ENCODE assay signal across 34 cellular contexts in genomic region chr14:94595912-94596311, GRCh38. TPM values are rescaled to one million over a fixed set of nuclear protein-coding genes. Genes with fewer than 3 reads are reported as not detected.
"Had no signal": no experiment of that assay in that cellular context is flagged by ENCODE, and none has a peak within 500 bp of the region (broad histone marks: within the 10 kb centered on the region; RNA-seq: fewer than 3 reads in every experiment).

No MANE protein-coding gene starts in this region.

- H3K9me3 ChIP-seq: gastrocnemius medialis, lower lobe of right lung, psoas muscle, suprapubic skin, vagina had no signal

- H3K4me3 ChIP-seq: dorsolateral prefrontal cortex, gastrocnemius medialis, lower lobe of right lung, psoas muscle, smooth muscle cell, suprapubic skin, vagina had no signal

- H3K27ac ChIP-seq: epithelial cell of prostate, lower lobe of right lung, psoas muscle, suprapubic skin, vagina had no signal

- ATAC-seq: esophagus mucosa; lower lobe of right lung; naive thymus-derived CD8-positive, alpha-beta T cell; psoas muscle; sciatic nerve; stimulated activated naive CD8-positive, alpha-beta T cell treated with anti-CD3 and anti-CD28 coated beads, Interleukin-15, amount 100 ng/mL, for 72 hours had no signal

- DNase-seq: dorsolateral prefrontal cortex; effector CD4-positive, alpha-beta T cell; endodermal cell; foreskin fibroblast; gastrocnemius medialis; head of caudate nucleus; hypothalamus; immature natural killer cell; islet precursor cell; kidney glomerular epithelial cell; lower lobe of right lung; nephron progenitor cell; nucleus accumbens; psoas muscle; stimulated activated CD4-positive, alpha-beta T cell treated with anti-CD3 and anti-CD28 coated beads, Interleukin-12 subunit alpha, Interleukin-12 subunit beta, amount 100 ng/mL, for 4 hours; stimulated activated CD4-positive, alpha-beta T cell treated with anti-CD3 and anti-CD28 coated beads, Interleukin-1b, Interleukin-23, amount 100 ng/mL, for 48 hours; stimulated activated CD4-positive, alpha-beta T cell treated with anti-CD3 and anti-CD28 coated beads, Interleukin-4, amount 100 ng/mL, for 1 hour; stimulated activated CD8-positive, alpha-beta memory T cell treated with anti-CD3 and anti-CD28 coated beads, Interleukin-4, amount 100 ng/mL, for 48 hours; stimulated activated naive CD4-positive, alpha-beta T cell; stimulated activated naive CD8-positive, alpha-beta T cell treated with anti-CD3 and anti-CD28 coated beads, Interleukin-15, amount 100 ng/mL, for 72 hours; trophoblast cell had no signal

- H3K27me3 ChIP-seq: dorsolateral prefrontal cortex, gastrocnemius medialis, suprapubic skin, vagina had no signal

RNA-seq across cellular contexts. Expression of gene SERPINA5, which starts 14.7 kb away (rescaled TPM):
- total RNA-seq: myocyte; naive thymus-derived CD8-positive, alpha-beta T cell had no signal
- polyA plus RNA-seq: immature natural killer cell; naive thymus-derived CD8-positive, alpha-beta T cell had no signal

RNA-seq across cellular contexts. Expression of gene SERPINA3, which starts 16.3 kb away (rescaled TPM):
- total RNA-seq: naive thymus-derived CD8-positive, alpha-beta T cell had no signal
- polyA plus RNA-seq: immature natural killer cell; naive thymus-derived CD8-positive, alpha-beta T cell had no signal

RNA-seq across cellular contexts. Expression of gene SERPINA4, which starts 34.7 kb away (rescaled TPM):
- total RNA-seq: cerebellum; dorsolateral prefrontal cortex; endodermal cell; esophagus mucosa; glomerular endothelial cell; lower lobe of right lung; mesenteric fat pad; myocyte; naive thymus-derived CD8-positive, alpha-beta T cell; osteocyte; psoas muscle; sciatic nerve; smooth muscle cell; suprapubic skin; ureter; vagina had no signal
- polyA plus RNA-seq: immature natural killer cell; naive thymus-derived CD8-positive, alpha-beta T cell; psoas muscle; smooth muscle cell had no signal
